Comparison of ENCODE assay signal across 15 cellular contexts in genomic region chr7:130182990-130183389, GRCh38. TPM values are rescaled to one million over a fixed set of nuclear protein-coding genes. Genes with fewer than 3 reads are reported as not detected.
DNase-seq lines count a peak whose midpoint lies in the region; ATAC-seq and TF ChIP-seq lines count a peak whose summit lies in the region.
"Had no signal": no experiment of that assay in that cellular context is flagged by ENCODE, and none has a peak within 500 bp of the region (broad histone marks: within the 10 kb centered on the region; RNA-seq: fewer than 3 reads in every experiment).

No MANE protein-coding gene starts in this region.

- no peak overlapping the region for H3K4me3 Mint-ChIP-seq in activated T-helper 1 cell treated with anti-CD3 and anti-CD28 coated beads, Interleukin-12 subunit alpha, Interleukin-12 subunit beta, Interleukin-2, Interleukin-4 antibody, amounts not matched to agents 30 ng/mL and 10 ng/mL and 1 ng/mL, durations not matched to agents 14 hours and 24 hours and 36 hours
- H3K4me3 Mint-ChIP-seq in mesothelial cell of epicardium: no peak overlapping the region
- no peak overlapping the region for H3K4me3 Mint-ChIP-seq in glutamatergic neuron (ENCODE audit: unreplicated experiment)

- H3K27ac ChIP-seq in foreskin keratinocyte: no peak overlapping the region
- H3K27ac ChIP-seq: colonic mucosa had no signal

- intact Hi-C loops in activated T-helper 1 cell treated with anti-CD3 and anti-CD28 coated beads, Interleukin-12 subunit alpha, Interleukin-12 subunit beta, Interleukin-2, Interleukin-4 antibody, amounts not matched to agents 30 ng/mL and 10 ng/mL and 1 ng/mL, durations not matched to agents 14 hours and 24 hours and 36 hours (cut with micrococcal nuclease): no loop called here

- peaks cover 36% of the 10 kb centered on the region for H3K4me1 Mint-ChIP-seq in activated T-helper 1 cell treated with anti-CD3 and anti-CD28 coated beads, Interleukin-12 subunit alpha, Interleukin-12 subunit beta, Interleukin-2, Interleukin-4 antibody, amounts not matched to agents 30 ng/mL and 10 ng/mL and 1 ng/mL, durations not matched to agents 14 hours and 24 hours and 36 hours (ENCODE audit: low read depth)
- peaks cover 5% of the 10 kb centered on the region for H3K4me1 Mint-ChIP-seq in mesothelial cell of epicardium
- H3K4me1 Mint-ChIP-seq in glutamatergic neuron (ENCODE audit: low read depth, unreplicated experiment): no peaks in the 10 kb centered on the region

- H3K4me1 ChIP-seq in foreskin keratinocyte: no peaks in the 10 kb centered on the region
- H3K4me1 ChIP-seq: colonic mucosa had no signal

- H3K9me3 Mint-ChIP-seq in activated T-helper 1 cell treated with anti-CD3 and anti-CD28 coated beads, Interleukin-12 subunit alpha, Interleukin-12 subunit beta, Interleukin-2, Interleukin-4 antibody, amounts not matched to agents 30 ng/mL and 10 ng/mL and 1 ng/mL, durations not matched to agents 14 hours and 24 hours and 36 hours: no peaks in the 10 kb centered on the region
- H3K9me3 Mint-ChIP-seq in mesothelial cell of epicardium (no peaks in the 10 kb centered on the region), glutamatergic neuron (ENCODE audit: unreplicated experiment) (no peaks in the 10 kb centered on the region)

- TF ChIP-seq CTCF in foreskin keratinocyte (conservative IDR thresholded peaks at IDR 0.05) (no peak), mesothelial cell of epicardium (IDR thresholded peaks at IDR 0.05; ENCODE audit: unreplicated experiment) (no peak), glutamatergic neuron (IDR thresholded peaks at IDR 0.05; ENCODE audit: partially characterized antibody, unreplicated experiment) (no peak)

- H3K27ac Mint-ChIP-seq in activated T-helper 1 cell treated with anti-CD3 and anti-CD28 coated beads, Interleukin-12 subunit alpha, Interleukin-12 subunit beta, Interleukin-2, Interleukin-4 antibody, amounts not matched to agents 30 ng/mL and 10 ng/mL and 1 ng/mL, durations not matched to agents 14 hours and 24 hours and 36 hours: peak overlapping the region; percentile 65
- H3K27ac Mint-ChIP-seq in mesothelial cell of epicardium (no peak overlapping the region), glutamatergic neuron (ENCODE audit: unreplicated experiment) (no peak overlapping the region)

- no peak for DNase-seq in activated T-helper 1 cell treated with anti-CD3 and anti-CD28 coated beads, Interleukin-12 subunit alpha, Interleukin-12 subunit beta, Interleukin-2, Interleukin-4 antibody, amounts not matched to agents 30 ng/mL and 10 ng/mL and 1 ng/mL, durations not matched to agents 14 hours and 24 hours and 36 hours (ENCODE audit: low spot score)
- DNase-seq in foreskin keratinocyte: no peak
- no peak for DNase-seq in mesothelial cell of epicardium (ENCODE audit: low spot score in 2 of 2, unreplicated experiment in 2 of 2)
- DNase-seq in glutamatergic neuron: no peak
- DNase-seq: activated effector memory CD4-positive, alpha-beta T cell treated with Interleukin-2 at 50 U/mL for 16 hours; colonic mucosa; foreskin fibroblast; left ventricle myocardium superior; NCI-H187 treated with DMSO at 0.1 percent for 48 hours; nucleus accumbens; PC-3; stimulated activated CD4-positive, alpha-beta T cell treated with anti-CD3 and anti-CD28 coated beads, Interleukin-1b, Interleukin-23, amount 100 ng/mL, for 48 hours had no signal

- no peaks in the 10 kb centered on the region for H3K27me3 Mint-ChIP-seq in activated T-helper 1 cell treated with anti-CD3 and anti-CD28 coated beads, Interleukin-12 subunit alpha, Interleukin-12 subunit beta, Interleukin-2, Interleukin-4 antibody, amounts not matched to agents 30 ng/mL and 10 ng/mL and 1 ng/mL, durations not matched to agents 14 hours and 24 hours and 36 hours (ENCODE audit: insufficient read depth)
- H3K27me3 Mint-ChIP-seq in mesothelial cell of epicardium (ENCODE audit: low read depth) (no peaks in the 10 kb centered on the region), glutamatergic neuron (ENCODE audit: unreplicated experiment) (no peaks in the 10 kb centered on the region)

- H3K27me3 ChIP-seq in foreskin keratinocyte: no peaks in the 10 kb centered on the region
- H3K27me3 ChIP-seq: colonic mucosa had no signal

- ATAC-seq in GM18868 (IDR thresholded peaks at IDR 0.05; ENCODE audit: unreplicated experiment) (peak; percentile 88), GM21390 (IDR thresholded peaks at IDR 0.05; ENCODE audit: unreplicated experiment) (peak; percentile 91), HG03095 (IDR thresholded peaks at IDR 0.05; ENCODE audit: unreplicated experiment) (peak; percentile 86), foreskin keratinocyte (no peak)
- ATAC-seq: left ventricle myocardium superior, PC-3 had no signal

- peaks cover 48% of the 10 kb centered on the region for H3K36me3 Mint-ChIP-seq in activated T-helper 1 cell treated with anti-CD3 and anti-CD28 coated beads, Interleukin-12 subunit alpha, Interleukin-12 subunit beta, Interleukin-2, Interleukin-4 antibody, amounts not matched to agents 30 ng/mL and 10 ng/mL and 1 ng/mL, durations not matched to agents 14 hours and 24 hours and 36 hours (ENCODE audit: low read depth)
- H3K36me3 Mint-ChIP-seq in mesothelial cell of epicardium (peaks cover 27% of the 10 kb centered on the region), glutamatergic neuron (ENCODE audit: unreplicated experiment) (no peaks in the 10 kb centered on the region)

RNA-seq across cellular contexts. Expression of gene TMEM209, which starts 22.2 kb away (rescaled TPM):
- total RNA-seq in activated T-helper 1 cell treated with anti-CD3 and anti-CD28 coated beads, Interleukin-12 subunit alpha, Interleukin-12 subunit beta, Interleukin-2, Interleukin-4 antibody, amounts not matched to agents 30 ng/mL and 10 ng/mL and 1 ng/mL, durations not matched to agents 14 hours and 24 hours and 36 hours: 47.4 and 55.0 TPM in 2 replicates
- total RNA-seq in foreskin keratinocyte (22.6 and 24.2 TPM in 2 replicates), mesothelial cell of epicardium (23.9 to 27.8 TPM (median 23.9 TPM) in 3 replicates), glutamatergic neuron (ENCODE audit: unreplicated experiment) (15.4 TPM)
- 6.5 and 7.0 TPM in 2 replicates for polyA plus RNA-seq in foreskin keratinocyte

RNA-seq across cellular contexts. Expression of gene SSMEM1, which starts 24.7 kb away (rescaled TPM):
- not detected in 2 replicates for total RNA-seq in activated T-helper 1 cell treated with anti-CD3 and anti-CD28 coated beads, Interleukin-12 subunit alpha, Interleukin-12 subunit beta, Interleukin-2, Interleukin-4 antibody, amounts not matched to agents 30 ng/mL and 10 ng/mL and 1 ng/mL, durations not matched to agents 14 hours and 24 hours and 36 hours
- total RNA-seq in foreskin keratinocyte (not detected in 2 replicates), mesothelial cell of epicardium (not detected in 3 replicates), glutamatergic neuron (ENCODE audit: unreplicated experiment) (not detected)
- not detected in 2 replicates for polyA plus RNA-seq in foreskin keratinocyte
- total RNA-seq: colonic mucosa, left ventricle myocardium superior, PC-3 had no signal
